13 cellular contexts compared by ENCODE assay signal in the genomic region with DNA sequence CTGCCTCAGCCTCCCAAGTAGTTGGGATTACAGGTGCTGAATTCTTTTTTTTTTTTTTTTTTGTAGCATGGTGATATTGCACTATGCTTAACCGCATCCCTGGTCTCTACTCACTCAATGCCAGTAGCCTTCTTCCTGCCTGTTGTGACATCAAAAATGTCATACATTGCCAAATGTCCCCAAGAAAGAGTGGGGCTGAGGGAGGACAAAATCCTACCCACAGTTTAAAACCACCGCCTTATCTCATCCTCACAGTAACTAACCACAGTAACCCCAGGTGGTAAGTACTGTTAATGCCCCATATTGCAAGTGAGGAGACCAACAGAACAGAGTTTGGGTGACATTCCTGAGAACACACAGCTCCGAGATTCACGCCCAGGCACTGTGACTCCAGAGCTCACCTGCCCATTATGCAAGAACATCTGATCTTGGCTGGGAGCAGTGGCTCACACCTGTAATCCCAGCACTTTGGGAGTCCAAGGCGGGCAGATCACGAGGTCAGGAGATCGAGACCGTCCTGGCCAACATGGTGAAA. TPM values are rescaled to one million over a fixed set of nuclear protein-coding genes. Genes with fewer than 3 reads are reported as not detected.
A peak's percentile ranks its signal among the peaks of the same experiment; 100 is the strongest.
DNase-seq lines count a peak whose midpoint lies in the region; ATAC-seq and TF ChIP-seq lines count a peak whose summit lies in the region.
"Had no signal": no experiment of that assay in that cellular context is flagged by ENCODE, and none has a peak within 500 bp of the region (broad histone marks: within the 10 kb centered on the region; RNA-seq: fewer than 3 reads in every experiment).

No MANE protein-coding gene starts in this region.

- H3K27me3 Mint-ChIP-seq in activated CD4-positive, alpha-beta T cell treated with anti-CD3 and anti-CD28 coated beads for 36 hours: no peaks in the 10 kb centered on the region
- no peaks in the 10 kb centered on the region for H3K27me3 Mint-ChIP-seq in activated T-helper 17 cell treated with anti-CD3 and anti-CD28 coated beads, Interleukin-2, amount 50 U/mL, for 72 hours
- no peaks in the 10 kb centered on the region for H3K27me3 Mint-ChIP-seq in chondrocyte (ENCODE audit: low read depth)

- ATAC-seq in activated CD4-positive, alpha-beta T cell treated with anti-CD3 and anti-CD28 coated beads for 36 hours: peak; percentile 69
- peak; percentile 75 for ATAC-seq in activated T-helper 17 cell treated with anti-CD3 and anti-CD28 coated beads, Interleukin-2, amount 50 U/mL, for 72 hours (replicated peaks)
- peak; percentile 85 for ATAC-seq in stimulated activated effector memory CD8-positive, alpha-beta T cell treated with anti-CD3 and anti-CD28 coated beads, Interleukin-12 subunit alpha, Interleukin-12 subunit beta, amount 100 ng/mL, for 72 hours
- no peak for ATAC-seq in GM19397 (IDR thresholded peaks at IDR 0.05; ENCODE audit: unreplicated experiment)

- peaks cover 12% of the 10 kb centered on the region for H3K36me3 Mint-ChIP-seq in activated CD4-positive, alpha-beta T cell treated with anti-CD3 and anti-CD28 coated beads for 36 hours (ENCODE audit: low read depth)
- H3K36me3 Mint-ChIP-seq in activated T-helper 17 cell treated with anti-CD3 and anti-CD28 coated beads, Interleukin-2, amount 50 U/mL, for 72 hours (ENCODE audit: low read depth): peaks cover 16% of the 10 kb centered on the region
- peaks cover 50% of the 10 kb centered on the region for H3K36me3 Mint-ChIP-seq in stimulated activated effector memory CD8-positive, alpha-beta T cell treated with anti-CD3 and anti-CD28 coated beads, Interleukin-12 subunit alpha, Interleukin-12 subunit beta, amount 100 ng/mL, for 72 hours
- no peaks in the 10 kb centered on the region for H3K36me3 Mint-ChIP-seq in chondrocyte (ENCODE audit: low read depth)

- no peak overlapping the region for H3K4me3 ChIP-seq in brain microvascular endothelial cell (ENCODE audit: low read depth, low read length)
- H3K4me3 ChIP-seq: skin epidermis, tibial artery had no signal

- H3K27ac Mint-ChIP-seq in activated CD4-positive, alpha-beta T cell treated with anti-CD3 and anti-CD28 coated beads for 36 hours: no peak overlapping the region
- H3K27ac Mint-ChIP-seq in activated T-helper 17 cell treated with anti-CD3 and anti-CD28 coated beads, Interleukin-2, amount 50 U/mL, for 72 hours: peak overlapping the region; percentile 44
- peak overlapping the region; percentile 75 for H3K27ac Mint-ChIP-seq in stimulated activated effector memory CD8-positive, alpha-beta T cell treated with anti-CD3 and anti-CD28 coated beads, Interleukin-12 subunit alpha, Interleukin-12 subunit beta, amount 100 ng/mL, for 72 hours
- no peak overlapping the region for H3K27ac Mint-ChIP-seq in chondrocyte (ENCODE audit: unreplicated experiment)

- DNase-seq in activated CD4-positive, alpha-beta T cell treated with anti-CD3 and anti-CD28 coated beads for 36 hours: no peak
- no peak for DNase-seq in activated CD4-positive, alpha-beta T cell treated with anti-CD3 and anti-CD28 coated beads for 1 hour
- DNase-seq in NOMO-1 treated with DMSO at 0.1 percent for 48 hours (lab: John Stamatoyannopoulos, UW; ENCODE audit: unreplicated experiment) (peak; percentile 95), chondrocyte (ENCODE audit: low spot score) (no peak), brain microvascular endothelial cell (no peak)
- DNase-seq in stimulated activated effector memory CD8-positive, alpha-beta T cell treated with anti-CD3 and anti-CD28 coated beads, Interleukin-12 subunit alpha, Interleukin-12 subunit beta, amount 100 ng/mL, for 72 hours (ENCODE audit: low spot score in 2 of 2): no peak
- DNase-seq: 8988T, DMS 273 treated with DMSO at 0.1 percent for 48 hours, NCI-H2171 treated with DMSO at 0.1 percent for 48 hours, tibial artery had no signal

- TF ChIP-seq CTCF in chondrocyte (IDR thresholded peaks at IDR 0.05): no peak
- no peak for TF ChIP-seq CTCF in brain microvascular endothelial cell (IDR thresholded peaks at IDR 0.05; ENCODE audit: low read depth, low read length, missing control alignments)

- no peak overlapping the region for H3K4me3 Mint-ChIP-seq in activated CD4-positive, alpha-beta T cell treated with anti-CD3 and anti-CD28 coated beads for 36 hours
- no peak overlapping the region for H3K4me3 Mint-ChIP-seq in activated T-helper 17 cell treated with anti-CD3 and anti-CD28 coated beads, Interleukin-2, amount 50 U/mL, for 72 hours
- peak overlapping the region; percentile 21 for H3K4me3 Mint-ChIP-seq in stimulated activated effector memory CD8-positive, alpha-beta T cell treated with anti-CD3 and anti-CD28 coated beads, Interleukin-12 subunit alpha, Interleukin-12 subunit beta, amount 100 ng/mL, for 72 hours
- no peak overlapping the region for H3K4me3 Mint-ChIP-seq in chondrocyte (ENCODE audit: unreplicated experiment)

- POLR2A ChIA-PET in activated CD4-positive, alpha-beta T cell treated with anti-CD3 and anti-CD28 coated beads for 36 hours (lab: Charles Lee): interaction anchor here (0.8 kb wide), 1 partner anchor 19 kb away, joined by 4 read pairs; no protein-coding TSS in a partner anchor

- H3K9me3 Mint-ChIP-seq in activated CD4-positive, alpha-beta T cell treated with anti-CD3 and anti-CD28 coated beads for 36 hours (ENCODE audit: low read depth): no peaks in the 10 kb centered on the region
- no peaks in the 10 kb centered on the region for H3K9me3 Mint-ChIP-seq in activated T-helper 17 cell treated with anti-CD3 and anti-CD28 coated beads, Interleukin-2, amount 50 U/mL, for 72 hours
- no peaks in the 10 kb centered on the region for H3K9me3 Mint-ChIP-seq in stimulated activated effector memory CD8-positive, alpha-beta T cell treated with anti-CD3 and anti-CD28 coated beads, Interleukin-12 subunit alpha, Interleukin-12 subunit beta, amount 100 ng/mL, for 72 hours
- no peaks in the 10 kb centered on the region for H3K9me3 Mint-ChIP-seq in chondrocyte (ENCODE audit: low read depth)

- CTCF ChIA-PET in activated CD4-positive, alpha-beta T cell treated with anti-CD3 and anti-CD28 coated beads for 36 hours (lab: Charles Lee): interaction anchor here (1.3 to 1.5 kb wide), 2 partner anchors 19 to 97 kb away, joined by 5 to 8 read pairs; no protein-coding TSS in a partner anchor

- in situ Hi-C loops in brain microvascular endothelial cell (cut with HindIII; ENCODE audit: low pct_ligation_motif_present, low sequenced_read_pairs): no loop called here

- H3K4me1 Mint-ChIP-seq in activated CD4-positive, alpha-beta T cell treated with anti-CD3 and anti-CD28 coated beads for 36 hours: peaks cover 24% of the 10 kb centered on the region
- H3K4me1 Mint-ChIP-seq in activated T-helper 17 cell treated with anti-CD3 and anti-CD28 coated beads, Interleukin-2, amount 50 U/mL, for 72 hours: peaks cover 10% of the 10 kb centered on the region
- H3K4me1 Mint-ChIP-seq in stimulated activated effector memory CD8-positive, alpha-beta T cell treated with anti-CD3 and anti-CD28 coated beads, Interleukin-12 subunit alpha, Interleukin-12 subunit beta, amount 100 ng/mL, for 72 hours: peaks cover 38% of the 10 kb centered on the region
- no peaks in the 10 kb centered on the region for H3K4me1 Mint-ChIP-seq in chondrocyte (ENCODE audit: low read depth)

- H3K27me3 ChIP-seq in brain microvascular endothelial cell (replicated peaks): no peaks in the 10 kb centered on the region

- H3K36me3 ChIP-seq in brain microvascular endothelial cell (replicated peaks): no peaks in the 10 kb centered on the region
- H3K36me3 ChIP-seq: tibial artery had no signal

- intact Hi-C loops in activated CD4-positive, alpha-beta T cell treated with anti-CD3 and anti-CD28 coated beads for 36 hours (cut with DNase I, micrococcal nuclease): no loop called here

- no peak overlapping the region for H3K27ac ChIP-seq in brain microvascular endothelial cell
- H3K27ac ChIP-seq: tibial artery had no signal

RNA-seq across cellular contexts. Expression of gene MORN3, which starts 19.6 kb away (rescaled TPM):
- total RNA-seq in activated CD4-positive, alpha-beta T cell treated with anti-CD3 and anti-CD28 coated beads for 36 hours: 1 to 10 TPM; 2.0 to 2.6 TPM
- total RNA-seq in activated T-helper 17 cell treated with anti-CD3 and anti-CD28 coated beads, Interleukin-2, amount 50 U/mL, for 72 hours: 1 to 10 TPM; 1.4 to 2.5 TPM
- total RNA-seq in chondrocyte: 0.10 to 0.44 TPM (median 0.15 TPM) in 3 replicates

RNA-seq across cellular contexts. Expression of gene ORAI1, which starts 23.6 kb away (rescaled TPM):
- total RNA-seq in activated CD4-positive, alpha-beta T cell treated with anti-CD3 and anti-CD28 coated beads for 36 hours: 10 to 100 TPM; 29.4 to 35.9 TPM
- 10 to 100 TPM; 24.0 to 31.3 TPM for total RNA-seq in activated T-helper 17 cell treated with anti-CD3 and anti-CD28 coated beads, Interleukin-2, amount 50 U/mL, for 72 hours
- 6.0 to 9.3 TPM (median 8.9 TPM) in 3 replicates for total RNA-seq in chondrocyte

Comparison
In these comparisons a context has a peak if more than half of its experiments do, and no peak if none do; other contexts are left out.
1. H3K27ac Mint-ChIP-seq: peak in activated T-helper 17 cell treated with anti-CD3 and anti-CD28 coated beads, Interleukin-2, amount 50 U/mL, for 72 hours (single experiment) and stimulated activated effector memory CD8-positive, alpha-beta T cell treated with anti-CD3 and anti-CD28 coated beads, Interleukin-12 subunit alpha, Interleukin-12 subunit beta, amount 100 ng/mL, for 72 hours (single experiment); none in activated CD4-positive, alpha-beta T cell treated with anti-CD3 and anti-CD28 coated beads for 36 hours (single experiment) and chondrocyte (single experiment).